ENCODE assay signal across 26 cellular contexts in genomic region chr1:5596651-5597050, GRCh38.
"Had no signal": no experiment of that assay in that cellular context is flagged by ENCODE, and none has a peak within 500 bp of the region (broad histone marks: within the 10 kb centered on the region; RNA-seq: fewer than 3 reads in every experiment).

No MANE protein-coding gene starts in this region.

- H3K9me3 ChIP-seq: mucosa of descending colon, ovary, thyroid gland had no signal

- H3K9me3 Mint-ChIP-seq: activated CD8-positive, alpha-beta T cell treated with anti-CD3 and anti-CD28 coated beads for 36 hours had no signal

- ATAC-seq: activated CD8-positive, alpha-beta T cell treated with anti-CD3 and anti-CD28 coated beads for 36 hours; activated T-cell treated with anti-CD3 and anti-CD28 coated beads, Interleukin-2, amount 50 U/mL, for 72 hours; left lobe of liver; mucosa of descending colon; naive thymus-derived CD4-positive, alpha-beta T cell; SK-N-SH treated with all-trans-retinoic acid at 6 μM for 48 hours; stimulated activated naive B cell treated with anti-CD40 and anti-IgM and Interleukin-4, amounts not matched to agents 10 μg/mL and 1 μg/mL and 100 μg/mL, for 72 hours had no signal

- H3K36me3 Mint-ChIP-seq: activated naive CD8-positive, alpha-beta T cell; neural progenitor cell; stimulated activated naive B cell treated with anti-CD40 and anti-IgM and Interleukin-4, amounts not matched to agents 10 μg/mL and 1 μg/mL and 100 μg/mL, for 72 hours had no signal

- H3K4me2 ChIP-seq: neural progenitor cell had no signal

- H3K4me3 ChIP-seq: cardiac muscle cell, mucosa of descending colon, neural progenitor cell, ovary, sigmoid colon, thyroid gland had no signal

- DNase-seq: activated B cell treated with CpG ODN at 0.5 μM for 24 hours; activated CD4-positive, alpha-beta T cell treated with anti-CD3 and anti-CD28 coated beads for 4 hours; activated CD8-positive, alpha-beta T cell treated with anti-CD3 and anti-CD28 coated beads for 36 hours; activated gamma-delta T cell treated with Interleukin-2 at 50 U/mL for 16 hours; activated T-cell treated with anti-CD3 and anti-CD28 coated beads, Interleukin-2, amount 50 U/mL, for 72 hours; amniotic stem cell; foreskin melanocyte; glutamatergic neuron; hypothalamus; kidney; mammary epithelial cell; mucosa of descending colon; ovary; sigmoid colon; stimulated activated CD4-positive, alpha-beta T cell treated with anti-CD3 and anti-CD28 coated beads, Interleukin-4, amount 100 ng/mL, for 4 hours; stimulated activated naive B cell treated with anti-CD40 and anti-IgM and Interleukin-4, amounts not matched to agents 10 μg/mL and 1 μg/mL and 100 μg/mL, for 72 hours; T-helper 1 cell; T-helper 9 cell; thyroid gland had no signal

- H3K27ac Mint-ChIP-seq: activated B cell treated with CpG ODN at 0.5 μM for 24 hours; activated CD8-positive, alpha-beta T cell treated with anti-CD3 and anti-CD28 coated beads for 36 hours; activated naive CD8-positive, alpha-beta T cell; activated T-cell treated with anti-CD3 and anti-CD28 coated beads, Interleukin-2, amount 50 U/mL, for 72 hours; naive thymus-derived CD4-positive, alpha-beta T cell; stimulated activated naive B cell treated with anti-CD40 and anti-IgM and Interleukin-4, amounts not matched to agents 10 μg/mL and 1 μg/mL and 100 μg/mL, for 72 hours had no signal

- H2AFZ ChIP-seq: neural progenitor cell had no signal

- H3K4me1 ChIP-seq: sigmoid colon, thyroid gland had no signal

- H3K9ac ChIP-seq: neural progenitor cell had no signal

- H3K27me3 ChIP-seq: cardiac muscle cell, neural progenitor cell, ovary, thyroid gland had no signal

- H3K27ac ChIP-seq: cardiac muscle cell, epithelial cell of prostate, neural progenitor cell, ovary, sigmoid colon, thyroid gland had no signal

- H3K4me1 Mint-ChIP-seq: activated B cell treated with CpG ODN at 0.5 μM for 24 hours; stimulated activated naive B cell treated with anti-CD40 and anti-IgM and Interleukin-4, amounts not matched to agents 10 μg/mL and 1 μg/mL and 100 μg/mL, for 72 hours had no signal

- H3K36me3 ChIP-seq: cardiac muscle cell, neural progenitor cell, ovary, sigmoid colon, thyroid gland had no signal

- H3K4me3 Mint-ChIP-seq: activated B cell treated with CpG ODN at 0.5 μM for 24 hours; activated CD8-positive, alpha-beta T cell treated with anti-CD3 and anti-CD28 coated beads for 36 hours; activated naive CD8-positive, alpha-beta T cell; activated T-cell treated with anti-CD3 and anti-CD28 coated beads, Interleukin-2, amount 50 U/mL, for 72 hours; naive thymus-derived CD4-positive, alpha-beta T cell; neural progenitor cell; stimulated activated naive B cell treated with anti-CD40 and anti-IgM and Interleukin-4, amounts not matched to agents 10 μg/mL and 1 μg/mL and 100 μg/mL, for 72 hours had no signal
